In the genomic region with DNA sequence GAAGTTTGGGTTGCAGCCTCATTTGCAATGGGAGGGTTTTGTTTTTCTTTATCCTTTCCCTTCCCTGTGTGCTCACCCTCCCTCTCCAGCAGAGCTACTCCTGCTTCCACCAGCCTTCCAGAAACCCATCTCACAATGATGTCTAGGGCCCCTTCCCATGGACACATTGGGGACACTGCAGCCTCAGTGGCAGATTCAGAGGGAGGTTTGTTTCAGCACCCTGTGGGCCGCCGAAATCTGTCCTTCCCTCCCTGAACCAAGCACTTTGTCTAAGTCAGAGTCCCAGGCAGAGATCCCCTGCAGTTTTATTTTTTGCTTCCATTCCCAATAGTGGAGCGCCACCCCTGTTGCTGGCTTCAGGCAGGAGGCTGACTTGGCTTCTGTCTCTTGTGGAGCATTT, we compare ENCODE assay signal across 20 cellular contexts.
"Had no signal": no experiment of that assay in that cellular context is flagged by ENCODE, and none has a peak within 500 bp of the region (broad histone marks: within the 10 kb centered on the region; RNA-seq: fewer than 3 reads in every experiment).

No MANE protein-coding gene starts in this region.

- DNase-seq: activated CD4-positive, alpha-beta T cell treated with anti-CD3 and anti-CD28 coated beads, Interleukin-2, amount 50 U/mL, for 1 hour; activated CD4-positive, CD25-positive, alpha-beta regulatory T cell; activated CD8-positive, alpha-beta memory T cell treated with anti-CD3 and anti-CD28 coated beads, Interleukin-2, amount 50 U/mL, for 4 hours; activated CD8-positive, alpha-beta T cell treated with anti-CD3 and anti-CD28 coated beads for 36 hours; activated naive CD4-positive, alpha-beta T cell treated with anti-CD3 and anti-CD28 coated beads, Interleukin-2, amount 50 U/mL, for 16 hours; activated naive CD8-positive, alpha-beta T cell treated with anti-CD3 and anti-CD28 coated beads, Interleukin-2, amount 10 ng/mL, durations not matched to agents 7 days and 5 days; adrenal gland; anterior cingulate cortex; MM.1S; NCI-H1105; NCI-H1436; NCI-H1694 treated with DMSO at 0.1 percent for 48 hours; NCI-H2029 treated with DMSO at 0.1 percent for 48 hours; NCI-H510A treated with DMSO at 0.1 percent for 48 hours; NCI-H69; PC-3; SIG-M5; T-helper 17 cell; T-helper 9 cell had no signal

- H3K27me3 ChIP-seq: adrenal gland had no signal

- H3K36me3 Mint-ChIP-seq: activated naive CD8-positive, alpha-beta T cell treated with anti-CD3 and anti-CD28 coated beads, Interleukin-2, amount 10 ng/mL, durations not matched to agents 7 days and 5 days had no signal

- H3K9me3 Mint-ChIP-seq: activated CD8-positive, alpha-beta T cell treated with anti-CD3 and anti-CD28 coated beads for 36 hours; activated naive CD8-positive, alpha-beta T cell treated with anti-CD3 and anti-CD28 coated beads, Interleukin-2, amount 10 ng/mL, durations not matched to agents 7 days and 5 days had no signal

- H3K9me3 ChIP-seq: adrenal gland had no signal

- H3K4me3 Mint-ChIP-seq: activated CD8-positive, alpha-beta T cell treated with anti-CD3 and anti-CD28 coated beads for 36 hours; activated naive CD8-positive, alpha-beta T cell treated with anti-CD3 and anti-CD28 coated beads, Interleukin-2, amount 10 ng/mL, durations not matched to agents 7 days and 5 days; T-helper 17 cell had no signal

- ATAC-seq: activated CD8-positive, alpha-beta T cell treated with anti-CD3 and anti-CD28 coated beads for 36 hours; PC-3; T-helper 17 cell had no signal

- FAIRE-seq: RCC 7860 had no signal

- H3K4me1 ChIP-seq: adrenal gland had no signal

- H3K4me3 ChIP-seq: adrenal gland had no signal

- H3K36me3 ChIP-seq: adrenal gland had no signal

- H3K27ac ChIP-seq: adrenal gland had no signal

- H3K27ac Mint-ChIP-seq: activated CD8-positive, alpha-beta T cell treated with anti-CD3 and anti-CD28 coated beads for 36 hours; activated naive CD8-positive, alpha-beta T cell treated with anti-CD3 and anti-CD28 coated beads, Interleukin-2, amount 10 ng/mL, durations not matched to agents 7 days and 5 days; T-helper 17 cell had no signal
